In the genomic region with DNA sequence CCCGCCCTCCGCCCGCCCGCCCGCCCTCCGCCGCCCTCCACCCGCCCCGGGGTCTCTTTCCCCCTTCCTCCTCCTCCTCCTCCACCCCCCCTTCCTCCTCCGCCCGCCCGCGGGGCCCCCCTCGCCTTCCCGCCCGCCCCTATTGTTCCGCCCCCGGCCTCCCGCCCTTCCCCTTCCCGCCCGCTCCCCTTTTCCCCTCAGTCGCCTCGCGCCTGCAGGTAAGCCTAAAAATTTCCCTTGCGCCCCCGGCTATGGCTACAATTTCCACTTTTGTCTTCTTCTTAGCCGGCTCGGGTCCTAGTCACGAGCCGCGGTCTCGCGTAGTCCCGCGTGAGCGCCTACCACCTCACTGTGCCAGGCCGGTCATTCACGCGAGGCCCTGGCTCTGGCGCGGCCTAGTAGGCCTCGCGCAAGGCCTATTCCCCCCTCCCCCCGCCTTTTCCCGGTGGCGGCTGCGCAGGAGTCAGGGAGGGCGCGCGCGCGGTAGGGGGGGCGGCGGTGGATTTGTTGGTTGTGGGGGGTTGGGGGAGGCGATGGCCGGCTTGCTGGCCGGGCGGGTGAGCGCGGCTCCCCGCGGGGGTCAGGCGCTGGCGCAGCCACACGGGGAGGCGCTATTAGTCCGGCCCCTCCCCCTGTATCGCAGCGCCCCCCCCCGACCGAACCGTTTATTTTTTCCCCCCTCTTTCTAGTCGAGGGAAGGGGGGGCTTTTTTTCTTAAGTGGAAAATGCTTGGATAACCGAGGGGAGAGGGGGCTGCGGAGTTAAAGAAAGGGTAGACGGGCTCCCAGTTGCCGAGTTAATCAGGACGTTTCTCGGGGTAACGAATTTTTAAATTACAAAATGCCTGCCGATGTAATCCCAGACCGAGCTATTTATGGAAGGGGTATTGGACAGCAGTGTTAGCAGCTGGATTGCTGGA, we compare ENCODE assay signal across 1 cellular context.
TF ChIP-seq lines count a peak whose summit lies in the region.

No MANE protein-coding gene starts in this region.

TF ChIP-seq in HepG2, 621 proteins besides CTCF, POLR2A, EP300 and RAD21 (continued from another document and continues in another):
- TF ChIP-seq, protein P1, sequence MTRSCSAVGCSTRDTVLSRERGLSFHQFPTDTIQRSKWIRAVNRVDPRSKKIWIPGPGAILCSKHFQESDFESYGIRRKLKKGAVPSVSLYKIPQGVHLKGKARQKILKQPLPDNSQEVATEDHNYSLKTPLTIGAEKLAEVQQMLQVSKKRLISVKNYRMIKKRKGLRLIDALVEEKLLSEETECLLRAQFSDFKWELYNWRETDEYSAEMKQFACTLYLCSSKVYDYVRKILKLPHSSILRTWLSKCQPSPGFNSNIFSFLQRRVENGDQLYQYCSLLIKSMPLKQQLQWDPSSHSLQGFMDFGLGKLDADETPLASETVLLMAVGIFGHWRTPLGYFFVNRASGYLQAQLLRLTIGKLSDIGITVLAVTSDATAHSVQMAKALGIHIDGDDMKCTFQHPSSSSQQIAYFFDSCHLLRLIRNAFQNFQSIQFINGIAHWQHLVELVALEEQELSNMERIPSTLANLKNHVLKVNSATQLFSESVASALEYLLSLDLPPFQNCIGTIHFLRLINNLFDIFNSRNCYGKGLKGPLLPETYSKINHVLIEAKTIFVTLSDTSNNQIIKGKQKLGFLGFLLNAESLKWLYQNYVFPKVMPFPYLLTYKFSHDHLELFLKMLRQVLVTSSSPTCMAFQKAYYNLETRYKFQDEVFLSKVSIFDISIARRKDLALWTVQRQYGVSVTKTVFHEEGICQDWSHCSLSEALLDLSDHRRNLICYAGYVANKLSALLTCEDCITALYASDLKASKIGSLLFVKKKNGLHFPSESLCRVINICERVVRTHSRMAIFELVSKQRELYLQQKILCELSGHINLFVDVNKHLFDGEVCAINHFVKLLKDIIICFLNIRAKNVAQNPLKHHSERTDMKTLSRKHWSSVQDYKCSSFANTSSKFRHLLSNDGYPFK (CRISPR knock-in tag; IDR thresholded peaks at IDR 0.05; ENCODE audit: borderline replicate concordance) = no peak; the same call in 1 of the 2 replicates
- TF ChIP-seq PRPF4 (IDR thresholded peaks at IDR 0.05; ENCODE audit: low read depth, low read length, poor library complexity, severe bottlenecking) (no peak), ZNF83 (CRISPR knock-in tag; IDR thresholded peaks at IDR 0.05; ENCODE audit: borderline replicate concordance) (no peak), KLF12 (CRISPR knock-in tag; IDR thresholded peaks at IDR 0.05; ENCODE audit: borderline replicate concordance) (0 out of 2 replicates have a peak, but pooled peaks have one; percentile 18), RXRB (CRISPR knock-in tag; IDR thresholded peaks at IDR 0.05; ENCODE audit: borderline replicate concordance) (no peak), RBM22 (optimal IDR thresholded peaks at IDR 0.05; ENCODE audit: low read length) (no peak), ASH2L (IDR thresholded peaks at IDR 0.05; ENCODE audit: insufficient read length, low read depth, low read length) (peak; percentile 96), SRSF4 (IDR thresholded peaks at IDR 0.05; ENCODE audit: low read depth, low read length, poor library complexity, severe bottlenecking) (no peak), ZNF652 (CRISPR knock-in tag; IDR thresholded peaks at IDR 0.05; ENCODE audit: borderline replicate concordance, low read depth) (no peak), ZNF7 (CRISPR knock-in tag; IDR thresholded peaks at IDR 0.05) (peak; percentile 47; the same call in 1 of the 2 replicates), ZBTB7B (CRISPR knock-in tag; IDR thresholded peaks at IDR 0.05) (no peak), ZNF782 (CRISPR knock-in tag; IDR thresholded peaks at IDR 0.05; ENCODE audit: borderline replicate concordance) (peak; percentile 19; the same call in 1 of the 2 replicates), RFX1 (IDR thresholded peaks at IDR 0.05) (no peak), PAX8 (CRISPR knock-in tag; IDR thresholded peaks at IDR 0.05; ENCODE audit: borderline replicate concordance) (no peak; the same call in 1 of the 2 replicates), ZNF333 (CRISPR knock-in tag; IDR thresholded peaks at IDR 0.05; ENCODE audit: borderline replicate concordance) (no peak), EED (CRISPR knock-in tag; IDR thresholded peaks at IDR 0.05) (peak; percentile 42; the same call in 1 of the 2 replicates), ZFP41 (CRISPR knock-in tag; IDR thresholded peaks at IDR 0.05; ENCODE audit: borderline replicate concordance) (no peak)
- TF ChIP-seq, protein P2, sequence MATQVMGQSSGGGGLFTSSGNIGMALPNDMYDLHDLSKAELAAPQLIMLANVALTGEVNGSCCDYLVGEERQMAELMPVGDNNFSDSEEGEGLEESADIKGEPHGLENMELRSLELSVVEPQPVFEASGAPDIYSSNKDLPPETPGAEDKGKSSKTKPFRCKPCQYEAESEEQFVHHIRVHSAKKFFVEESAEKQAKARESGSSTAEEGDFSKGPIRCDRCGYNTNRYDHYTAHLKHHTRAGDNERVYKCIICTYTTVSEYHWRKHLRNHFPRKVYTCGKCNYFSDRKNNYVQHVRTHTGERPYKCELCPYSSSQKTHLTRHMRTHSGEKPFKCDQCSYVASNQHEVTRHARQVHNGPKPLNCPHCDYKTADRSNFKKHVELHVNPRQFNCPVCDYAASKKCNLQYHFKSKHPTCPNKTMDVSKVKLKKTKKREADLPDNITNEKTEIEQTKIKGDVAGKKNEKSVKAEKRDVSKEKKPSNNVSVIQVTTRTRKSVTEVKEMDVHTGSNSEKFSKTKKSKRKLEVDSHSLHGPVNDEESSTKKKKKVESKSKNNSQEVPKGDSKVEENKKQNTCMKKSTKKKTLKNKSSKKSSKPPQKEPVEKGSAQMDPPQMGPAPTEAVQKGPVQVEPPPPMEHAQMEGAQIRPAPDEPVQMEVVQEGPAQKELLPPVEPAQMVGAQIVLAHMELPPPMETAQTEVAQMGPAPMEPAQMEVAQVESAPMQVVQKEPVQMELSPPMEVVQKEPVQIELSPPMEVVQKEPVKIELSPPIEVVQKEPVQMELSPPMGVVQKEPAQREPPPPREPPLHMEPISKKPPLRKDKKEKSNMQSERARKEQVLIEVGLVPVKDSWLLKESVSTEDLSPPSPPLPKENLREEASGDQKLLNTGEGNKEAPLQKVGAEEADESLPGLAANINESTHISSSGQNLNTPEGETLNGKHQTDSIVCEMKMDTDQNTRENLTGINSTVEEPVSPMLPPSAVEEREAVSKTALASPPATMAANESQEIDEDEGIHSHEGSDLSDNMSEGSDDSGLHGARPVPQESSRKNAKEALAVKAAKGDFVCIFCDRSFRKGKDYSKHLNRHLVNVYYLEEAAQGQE (IDR thresholded peaks at IDR 0.05; ENCODE audit: borderline replicate concordance in 1 of 2, low read depth in 1 of 2, low read length in 2 of 2) = no peak
- TF ChIP-seq, protein P3, sequence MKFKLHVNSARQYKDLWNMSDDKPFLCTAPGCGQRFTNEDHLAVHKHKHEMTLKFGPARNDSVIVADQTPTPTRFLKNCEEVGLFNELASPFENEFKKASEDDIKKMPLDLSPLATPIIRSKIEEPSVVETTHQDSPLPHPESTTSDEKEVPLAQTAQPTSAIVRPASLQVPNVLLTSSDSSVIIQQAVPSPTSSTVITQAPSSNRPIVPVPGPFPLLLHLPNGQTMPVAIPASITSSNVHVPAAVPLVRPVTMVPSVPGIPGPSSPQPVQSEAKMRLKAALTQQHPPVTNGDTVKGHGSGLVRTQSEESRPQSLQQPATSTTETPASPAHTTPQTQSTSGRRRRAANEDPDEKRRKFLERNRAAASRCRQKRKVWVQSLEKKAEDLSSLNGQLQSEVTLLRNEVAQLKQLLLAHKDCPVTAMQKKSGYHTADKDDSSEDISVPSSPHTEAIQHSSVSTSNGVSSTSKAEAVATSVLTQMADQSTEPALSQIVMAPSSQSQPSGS (CRISPR knock-in tag; IDR thresholded peaks at IDR 0.05) = no peak
- TF ChIP-seq, protein P4, sequence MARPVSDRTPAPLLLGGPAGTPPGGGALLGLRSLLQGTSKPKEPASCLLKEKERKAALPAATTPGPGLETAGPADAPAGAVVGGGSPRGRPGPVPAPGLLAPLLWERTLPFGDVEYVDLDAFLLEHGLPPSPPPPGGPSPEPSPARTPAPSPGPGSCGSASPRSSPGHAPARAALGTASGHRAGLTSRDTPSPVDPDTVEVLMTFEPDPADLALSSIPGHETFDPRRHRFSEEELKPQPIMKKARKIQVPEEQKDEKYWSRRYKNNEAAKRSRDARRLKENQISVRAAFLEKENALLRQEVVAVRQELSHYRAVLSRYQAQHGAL (CRISPR knock-in tag; IDR thresholded peaks at IDR 0.05; ENCODE audit: not compliant biosample characterization) = no peak
- TF ChIP-seq, protein P5, sequence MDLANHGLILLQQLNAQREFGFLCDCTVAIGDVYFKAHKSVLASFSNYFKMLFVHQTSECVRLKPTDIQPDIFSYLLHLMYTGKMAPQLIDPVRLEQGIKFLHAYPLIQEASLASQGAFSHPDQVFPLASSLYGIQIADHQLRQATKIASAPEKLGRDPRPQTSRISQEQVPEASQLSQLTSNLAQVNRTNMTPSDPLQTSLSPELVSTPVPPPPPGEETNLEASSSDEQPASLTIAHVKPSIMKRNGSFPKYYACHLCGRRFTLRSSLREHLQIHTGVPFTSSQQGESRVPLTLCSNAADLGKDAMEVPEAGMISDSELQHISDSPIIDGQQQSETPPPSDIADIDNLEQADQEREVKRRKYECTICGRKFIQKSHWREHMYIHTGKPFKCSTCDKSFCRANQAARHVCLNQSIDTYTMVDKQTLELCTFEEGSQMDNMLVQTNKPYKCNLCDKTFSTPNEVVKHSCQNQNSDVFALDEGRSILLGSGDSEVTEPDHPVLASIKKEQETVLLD (CRISPR knock-in tag; IDR thresholded peaks at IDR 0.05; ENCODE audit: low read depth) = peak; percentile 89
- TF ChIP-seq, protein P6, sequence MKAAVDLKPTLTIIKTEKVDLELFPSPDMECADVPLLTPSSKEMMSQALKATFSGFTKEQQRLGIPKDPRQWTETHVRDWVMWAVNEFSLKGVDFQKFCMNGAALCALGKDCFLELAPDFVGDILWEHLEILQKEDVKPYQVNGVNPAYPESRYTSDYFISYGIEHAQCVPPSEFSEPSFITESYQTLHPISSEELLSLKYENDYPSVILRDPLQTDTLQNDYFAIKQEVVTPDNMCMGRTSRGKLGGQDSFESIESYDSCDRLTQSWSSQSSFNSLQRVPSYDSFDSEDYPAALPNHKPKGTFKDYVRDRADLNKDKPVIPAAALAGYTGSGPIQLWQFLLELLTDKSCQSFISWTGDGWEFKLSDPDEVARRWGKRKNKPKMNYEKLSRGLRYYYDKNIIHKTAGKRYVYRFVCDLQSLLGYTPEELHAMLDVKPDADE (CRISPR knock-in tag; IDR thresholded peaks at IDR 0.05) = peak; percentile 87; the same call in 1 of the 2 replicates
- TF ChIP-seq, protein P7, sequence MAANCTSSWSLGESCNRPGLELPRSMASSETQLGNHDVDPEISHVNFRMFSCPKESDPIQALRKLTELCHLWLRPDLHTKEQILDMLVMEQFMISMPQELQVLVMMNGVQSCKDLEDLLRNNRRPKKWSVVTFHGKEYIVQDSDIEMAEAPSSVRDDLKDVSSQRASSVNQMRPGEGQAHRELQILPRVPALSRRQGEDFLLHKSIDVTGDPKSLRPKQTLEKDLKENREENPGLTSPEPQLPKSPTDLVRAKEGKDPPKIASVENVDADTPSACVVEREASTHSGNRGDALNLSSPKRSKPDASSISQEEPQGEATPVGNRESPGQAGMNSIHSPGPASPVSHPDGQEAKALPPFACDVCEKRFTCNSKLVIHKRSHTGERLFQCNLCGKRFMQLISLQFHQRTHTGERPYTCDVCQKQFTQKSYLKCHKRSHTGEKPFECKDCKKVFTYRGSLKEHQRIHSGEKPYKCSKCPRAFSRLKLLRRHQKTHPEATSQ (CRISPR knock-in tag; IDR thresholded peaks at IDR 0.05; ENCODE audit: borderline replicate concordance) = no peak
- TF ChIP-seq, protein P8, sequence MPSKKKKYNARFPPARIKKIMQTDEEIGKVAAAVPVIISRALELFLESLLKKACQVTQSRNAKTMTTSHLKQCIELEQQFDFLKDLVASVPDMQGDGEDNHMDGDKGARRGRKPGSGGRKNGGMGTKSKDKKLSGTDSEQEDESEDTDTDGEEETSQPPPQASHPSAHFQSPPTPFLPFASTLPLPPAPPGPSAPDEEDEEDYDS (CRISPR knock-in tag; IDR thresholded peaks at IDR 0.05) = no peak; the same call in 1 of the 2 replicates
- TF ChIP-seq, protein P9, sequence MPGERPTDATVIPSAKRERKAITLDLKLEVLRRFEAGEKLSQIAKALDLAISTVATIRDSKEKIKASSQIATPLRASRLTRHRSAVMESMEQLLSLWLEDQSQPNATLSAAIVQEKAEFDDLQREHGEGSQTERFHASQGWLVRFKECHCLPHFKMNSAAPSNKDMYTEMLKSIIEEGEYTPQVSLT (CRISPR knock-in tag; IDR thresholded peaks at IDR 0.05; ENCODE audit: borderline replicate concordance, low read depth) = no peak
- TF ChIP-seq, protein P10, sequence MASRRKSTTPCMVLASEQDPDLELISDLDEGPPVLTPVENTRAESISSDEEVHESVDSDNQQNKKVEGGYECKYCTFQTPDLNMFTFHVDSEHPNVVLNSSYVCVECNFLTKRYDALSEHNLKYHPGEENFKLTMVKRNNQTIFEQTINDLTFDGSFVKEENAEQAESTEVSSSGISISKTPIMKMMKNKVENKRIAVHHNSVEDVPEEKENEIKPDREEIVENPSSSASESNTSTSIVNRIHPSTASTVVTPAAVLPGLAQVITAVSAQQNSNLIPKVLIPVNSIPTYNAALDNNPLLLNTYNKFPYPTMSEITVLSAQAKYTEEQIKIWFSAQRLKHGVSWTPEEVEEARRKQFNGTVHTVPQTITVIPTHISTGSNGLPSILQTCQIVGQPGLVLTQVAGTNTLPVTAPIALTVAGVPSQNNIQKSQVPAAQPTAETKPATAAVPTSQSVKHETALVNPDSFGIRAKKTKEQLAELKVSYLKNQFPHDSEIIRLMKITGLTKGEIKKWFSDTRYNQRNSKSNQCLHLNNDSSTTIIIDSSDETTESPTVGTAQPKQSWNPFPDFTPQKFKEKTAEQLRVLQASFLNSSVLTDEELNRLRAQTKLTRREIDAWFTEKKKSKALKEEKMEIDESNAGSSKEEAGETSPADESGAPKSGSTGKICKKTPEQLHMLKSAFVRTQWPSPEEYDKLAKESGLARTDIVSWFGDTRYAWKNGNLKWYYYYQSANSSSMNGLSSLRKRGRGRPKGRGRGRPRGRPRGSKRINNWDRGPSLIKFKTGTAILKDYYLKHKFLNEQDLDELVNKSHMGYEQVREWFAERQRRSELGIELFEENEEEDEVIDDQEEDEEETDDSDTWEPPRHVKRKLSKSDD (CRISPR knock-in tag; IDR thresholded peaks at IDR 0.05; ENCODE audit: low read depth) = no peak
- TF ChIP-seq, protein P11, sequence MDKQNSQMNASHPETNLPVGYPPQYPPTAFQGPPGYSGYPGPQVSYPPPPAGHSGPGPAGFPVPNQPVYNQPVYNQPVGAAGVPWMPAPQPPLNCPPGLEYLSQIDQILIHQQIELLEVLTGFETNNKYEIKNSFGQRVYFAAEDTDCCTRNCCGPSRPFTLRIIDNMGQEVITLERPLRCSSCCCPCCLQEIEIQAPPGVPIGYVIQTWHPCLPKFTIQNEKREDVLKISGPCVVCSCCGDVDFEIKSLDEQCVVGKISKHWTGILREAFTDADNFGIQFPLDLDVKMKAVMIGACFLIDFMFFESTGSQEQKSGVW (CRISPR knock-in tag; IDR thresholded peaks at IDR 0.05; ENCODE audit: borderline replicate concordance) = no peak
